Comparison of ENCODE assay signal across 22 cellular contexts in genomic region chr2:240981871-240982800, GRCh38. TPM values are rescaled to one million over a fixed set of nuclear protein-coding genes. Genes with fewer than 3 reads are reported as not detected.
DNase-seq lines count a peak whose midpoint lies in the region; ATAC-seq and TF ChIP-seq lines count a peak whose summit lies in the region.
"Had no signal": no experiment of that assay in that cellular context is flagged by ENCODE, and none has a peak within 500 bp of the region (broad histone marks: within the 10 kb centered on the region; RNA-seq: fewer than 3 reads in every experiment).

No MANE protein-coding gene starts in this region.

- intact Hi-C loops in cardiac septum (cut with DNase I) (no loop called here), tibial artery (cut with DNase I; ENCODE audit: low total_unique reads) (no loop called here)

- WGBS in SK-N-SH (ENCODE audit: low lambda C conversion rate) = 51% methylated on average over 11 of the region's 25 CpGs

- peaks cover 2% of the 10 kb centered on the region; the same call in 1 of the 2 replicates for H3K27me3 Mint-ChIP-seq in WTC11 (ENCODE audit: low read depth)
- no peaks in the 10 kb centered on the region for H3K27me3 Mint-ChIP-seq in natural killer cell treated with Interleukin-12 subunit alpha and Interleukin-12 subunit beta and Interleukin-15 and Interleukin-18, amount 100 ng/mL, for 72 hours
- H3K27me3 Mint-ChIP-seq: CD4-positive, CD25-positive, alpha-beta regulatory T cell had no signal

- TF ChIP-seq CTCF in WTC11 (IDR thresholded peaks at IDR 0.05) = no peak
- no peak for TF ChIP-seq CTCF in tibial artery (IDR thresholded peaks at IDR 0.05)
- no peak for TF ChIP-seq CTCF in SK-N-SH (IDR thresholded peaks at IDR 0.05)

- no peaks in the 10 kb centered on the region for H3K9me3 ChIP-seq in tibial artery
- no peaks in the 10 kb centered on the region for H3K9me3 ChIP-seq in SK-N-SH
- H3K9me3 ChIP-seq: thoracic aorta had no signal

- no peak for TF ChIP-seq EP300 in SK-N-SH (IDR thresholded peaks at IDR 0.05; ENCODE audit: borderline replicate concordance in 1 of 2, low read depth in 1 of 2, low read length in 1 of 2)

- peaks cover 0 to 15% (median 8%) of the 10 kb centered on the region in 4 donors for H3K4me1 ChIP-seq in tibial artery
- peaks cover 0 to 5% of the 10 kb centered on the region in 2 experiments; a peak in 1 of 4 replicates for H3K4me1 ChIP-seq in SK-N-SH (ENCODE audit: control insufficient read depth in 1 of 2, insufficient read depth in 2 of 2, low read depth in 1 of 2, low read length in 1 of 2)
- H3K4me1 ChIP-seq: parathyroid adenoma had no signal

- H3F3A ChIP-seq in SK-N-SH (replicated peaks; ENCODE audit: insufficient read depth) = no peaks in the 10 kb centered on the region

- H3K36me3 Mint-ChIP-seq in WTC11 = no peaks in the 10 kb centered on the region
- H3K36me3 Mint-ChIP-seq in natural killer cell treated with Interleukin-12 subunit alpha and Interleukin-12 subunit beta and Interleukin-15 and Interleukin-18, amount 100 ng/mL, for 72 hours = no peaks in the 10 kb centered on the region
- H3K36me3 Mint-ChIP-seq: activated naive CD4-positive, alpha-beta T cell treated with anti-CD3 and anti-CD28 coated beads, Interleukin-2, amount 50 U/mL, for 72 hours; CD4-positive, CD25-positive, alpha-beta regulatory T cell; stimulated activated naive B cell treated with anti-CD40 and anti-IgM and Interleukin-4, amounts not matched to agents 10 μg/mL and 1 μg/mL and 100 μg/mL, for 72 hours had no signal

- no peak overlapping the region for H3K9ac ChIP-seq in SK-N-SH
- H3K9ac ChIP-seq: parathyroid adenoma had no signal

- H3K9me3 Mint-ChIP-seq in WTC11 = no peaks in the 10 kb centered on the region
- H3K9me3 Mint-ChIP-seq in natural killer cell treated with Interleukin-12 subunit alpha and Interleukin-12 subunit beta and Interleukin-15 and Interleukin-18, amount 100 ng/mL, for 72 hours = no peaks in the 10 kb centered on the region
- H3K9me3 Mint-ChIP-seq: activated naive CD4-positive, alpha-beta T cell treated with anti-CD3 and anti-CD28 coated beads, Interleukin-2, amount 50 U/mL, for 72 hours; CD4-positive, CD25-positive, alpha-beta regulatory T cell; H9; nephron; stimulated activated naive B cell treated with anti-CD40 and anti-IgM and Interleukin-4, amounts not matched to agents 10 μg/mL and 1 μg/mL and 100 μg/mL, for 72 hours had no signal

- no peaks in the 10 kb centered on the region for H3K9me2 ChIP-seq in SK-N-SH

- POLR2A ChIA-PET in WTC11 (lab: Charles Lee) (interaction anchor here (1.1 kb wide), 1 partner anchor 67 kb away, joined by 3 read pairs; no protein-coding TSS in a partner anchor), SK-N-SH (lab: Yijun Ruan, JAX) (interaction anchor here (1.0 kb wide), 1 partner anchor 9 kb away, joined by 3 read pairs; no protein-coding TSS in a partner anchor)

- CTCF ChIA-PET in WTC11 (lab: Charles Lee) (interaction anchor here (1.6 to 1.9 kb wide), 3 partner anchors 16 to 198 kb away, joined by 4 to 11 read pairs (median 6); no protein-coding TSS in a partner anchor), SK-N-SH (lab: Yijun Ruan, JAX) (interaction anchor here (1.1 to 2.8 kb wide), 7 partner anchors 10 to 96 kb away, joined by 3 to 17 read pairs (median 11); no protein-coding TSS in a partner anchor)

- DNase-seq in WTC11 (ENCODE audit: low spot score) (peak; percentile 10), cardiac septum (ENCODE audit: low spot score) (peak; percentile 71), tibial artery (peak; percentile 16 to 45), SK-N-SH (no peak)
- DNase-seq in natural killer cell treated with Interleukin-12 subunit alpha and Interleukin-12 subunit beta and Interleukin-15 and Interleukin-18, amount 100 ng/mL, for 72 hours (ENCODE audit: low spot score) = peak; percentile 53
- DNase-seq: activated CD4-positive, alpha-beta T cell treated with anti-CD3 and anti-CD28 coated beads, Interleukin-2, amount 50 U/mL, for 4 hours; activated CD4-positive, CD25-positive, alpha-beta regulatory T cell; CD4-positive, CD25-positive, alpha-beta regulatory T cell; H9; NCI-H187; NCI-H69; RPMI8226; stimulated activated naive B cell treated with anti-CD40 and anti-IgM and Interleukin-4, amounts not matched to agents 10 μg/mL and 1 μg/mL and 100 μg/mL, for 72 hours; T1000 had no signal

- no peak overlapping the region for H3K4me3 ChIP-seq in tibial artery
- H3K4me3 ChIP-seq in SK-N-SH (ENCODE audit: low read depth in 2 of 2, low read length in 1 of 2) = no peak overlapping the region
- H3K4me3 ChIP-seq: skin epidermis, thoracic aorta had no signal

- no peak overlapping the region for H3K4me3 Mint-ChIP-seq in WTC11
- H3K4me3 Mint-ChIP-seq in natural killer cell treated with Interleukin-12 subunit alpha and Interleukin-12 subunit beta and Interleukin-15 and Interleukin-18, amount 100 ng/mL, for 72 hours = no peak overlapping the region
- H3K4me3 Mint-ChIP-seq: CD4-positive, CD25-positive, alpha-beta regulatory T cell; H9; nephron; stimulated activated naive B cell treated with anti-CD40 and anti-IgM and Interleukin-4, amounts not matched to agents 10 μg/mL and 1 μg/mL and 100 μg/mL, for 72 hours had no signal

- H3K27me3 ChIP-seq in tibial artery (peaks cover 0 to 30% of the 10 kb centered on the region in 2 donors), SK-N-SH (ENCODE audit: insufficient read depth) (no peaks in the 10 kb centered on the region)

- no peaks in the 10 kb centered on the region for H3K79me2 ChIP-seq in SK-N-SH (ENCODE audit: insufficient read depth)
- H3K79me2 ChIP-seq: parathyroid adenoma had no signal

- no peak overlapping the region for H3K27ac Mint-ChIP-seq in WTC11
- H3K27ac Mint-ChIP-seq in natural killer cell treated with Interleukin-12 subunit alpha and Interleukin-12 subunit beta and Interleukin-15 and Interleukin-18, amount 100 ng/mL, for 72 hours = no peak overlapping the region
- H3K27ac Mint-ChIP-seq: activated naive CD4-positive, alpha-beta T cell treated with anti-CD3 and anti-CD28 coated beads, Interleukin-2, amount 50 U/mL, for 72 hours; CD4-positive, CD25-positive, alpha-beta regulatory T cell; H9; stimulated activated naive B cell treated with anti-CD40 and anti-IgM and Interleukin-4, amounts not matched to agents 10 μg/mL and 1 μg/mL and 100 μg/mL, for 72 hours had no signal

- no peak overlapping the region for H2AFZ ChIP-seq in SK-N-SH (ENCODE audit: low read depth)

- H3K27ac ChIP-seq in tibial artery (no peak overlapping the region), SK-N-SH (ENCODE audit: low read depth in 2 of 2, low read length in 1 of 2) (no peak overlapping the region)
- H3K27ac ChIP-seq: parathyroid adenoma, thoracic aorta had no signal

- H3K36me3 ChIP-seq in tibial artery (no peaks in the 10 kb centered on the region), SK-N-SH (replicated peaks in 1 of 2; ENCODE audit: control insufficient read depth in 1 of 2, insufficient read depth in 2 of 2, low read length in 1 of 2) (no peaks in the 10 kb centered on the region)
- H3K36me3 ChIP-seq: thoracic aorta had no signal

- no peak for TF ChIP-seq RAD21 in SK-N-SH (IDR thresholded peaks at IDR 0.05; ENCODE audit: low read length)

- H3K4me1 Mint-ChIP-seq in WTC11 = no peaks in the 10 kb centered on the region
- no peaks in the 10 kb centered on the region for H3K4me1 Mint-ChIP-seq in natural killer cell treated with Interleukin-12 subunit alpha and Interleukin-12 subunit beta and Interleukin-15 and Interleukin-18, amount 100 ng/mL, for 72 hours (ENCODE audit: low read depth in 2 of 2)

- no peak overlapping the region for H3K4me2 ChIP-seq in SK-N-SH

- H4K20me1 ChIP-seq in SK-N-SH (ENCODE audit: insufficient read depth) = no peaks in the 10 kb centered on the region

- ATAC-seq in WTC11 (no peak), HG02610 (IDR thresholded peaks at IDR 0.05; ENCODE audit: unreplicated experiment) (no peak), GM21367 (IDR thresholded peaks at IDR 0.05; ENCODE audit: unreplicated experiment) (no peak)
- peak in 1 of 2 donors; percentile 36 for ATAC-seq in natural killer cell treated with Interleukin-12 subunit alpha and Interleukin-12 subunit beta and Interleukin-15 and Interleukin-18, amount 100 ng/mL, for 72 hours
- ATAC-seq: left lobe of liver had no signal

TF ChIP-seq in WTC11, 78 proteins besides CTCF, POLR2A, EP300 and RAD21 (continues in another document):
- TF ChIP-seq FOXP1 (CRISPR knock-in tag; IDR thresholded peaks at IDR 0.05; ENCODE audit: borderline replicate concordance) = no peak
- TF ChIP-seq ZNF263 (CRISPR knock-in tag; IDR thresholded peaks at IDR 0.05; ENCODE audit: low read depth) = no peak

TF ChIP-seq in SK-N-SH, 30 proteins besides CTCF, POLR2A, EP300 and RAD21 (continues in another document):
- no peak for TF ChIP-seq IRF3 (IDR thresholded peaks at IDR 0.05; ENCODE audit: low read depth, low read length)
- no peak for TF ChIP-seq YY1 (IDR thresholded peaks at IDR 0.05; ENCODE audit: low read depth)
- TF ChIP-seq MEF2A (IDR thresholded peaks at IDR 0.05; ENCODE audit: borderline replicate concordance, low read depth) = no peak
- TF ChIP-seq RFX5 (IDR thresholded peaks at IDR 0.05; ENCODE audit: low read length) = no peak
- no peak for TF ChIP-seq ELF1 (IDR thresholded peaks at IDR 0.05)
- TF ChIP-seq FOXJ3 (CRISPR knock-in tag; IDR thresholded peaks at IDR 0.05) = no peak

RNA-seq across cellular contexts. Expression of gene SNED1, which starts 16.3 kb away (rescaled TPM):
- total RNA-seq in WTC11 (2021) (2.5 to 3.2 TPM (median 2.7 TPM) in 3 replicates), cardiac septum (9.7 TPM)
- under 1 TPM in 1 of 2 donors, not detected in 1; 0.14 TPM for total RNA-seq in natural killer cell treated with Interleukin-12 subunit alpha and Interleukin-12 subunit beta and Interleukin-15 and Interleukin-18, amount 100 ng/mL, for 72 hours
- 0.03 TPM in 2 replicates for polyA plus RNA-seq in SK-N-SH (2012; rRNA removed)
- polyA plus RNA-seq in SK-N-SH (2012; cell fraction: cytosol; rRNA removed) = 0.05 and 0.09 TPM in 2 replicates
- 0.12 and 0.26 TPM in 2 replicates for polyA plus RNA-seq in SK-N-SH (2012; cell fraction: nucleus; rRNA removed)
